Comparison of ENCODE assay signal across 13 cellular contexts in the genomic region with DNA sequence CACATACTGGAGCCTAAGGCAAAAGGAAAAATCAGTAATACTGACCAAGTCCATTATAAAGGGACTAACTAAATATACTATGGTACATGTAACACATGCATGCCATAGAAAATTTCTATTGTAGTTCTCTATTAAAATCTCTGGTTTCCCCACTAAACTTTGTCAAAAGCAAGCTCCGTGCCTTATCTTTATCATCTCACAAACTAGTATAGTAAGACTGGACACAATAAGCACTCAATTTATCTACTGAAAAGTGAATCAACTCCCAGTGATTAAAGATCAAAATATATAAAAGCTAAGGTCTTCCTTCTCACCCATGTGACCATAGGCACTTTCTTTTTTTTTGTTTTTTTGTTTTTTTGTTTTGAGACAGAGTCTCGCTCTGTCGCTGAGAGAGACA.
"Had no signal": no experiment of that assay in that cellular context is flagged by ENCODE, and none has a peak within 500 bp of the region (broad histone marks: within the 10 kb centered on the region; RNA-seq: fewer than 3 reads in every experiment).

No MANE protein-coding gene starts in this region.

- H3K27me3 ChIP-seq: ascending aorta, cardiac muscle cell, left lung, transverse colon had no signal

- H3K4me3 ChIP-seq: ascending aorta, cardiac muscle cell, left lung, transverse colon had no signal

- H3K27ac ChIP-seq: ascending aorta, cardiac muscle cell, left lung, transverse colon had no signal

- H3K9me3 ChIP-seq: ascending aorta, left lung, transverse colon had no signal

- DNase-seq: activated CD4-positive, alpha-beta T cell treated with anti-CD3 and anti-CD28 coated beads, Interleukin-2, amount 50 U/mL, for 4 hours; activated naive CD4-positive, alpha-beta T cell; activated naive CD8-positive, alpha-beta T cell treated with anti-CD3 and anti-CD28 coated beads, Interleukin-2, amount 50 U/mL, for 24 hours; activated T-cell treated with anti-CD3 and anti-CD28 coated beads for 4 hours; hippocampal formation; kidney; left lung; nucleus accumbens; right cardiac atrium; stimulated activated naive CD8-positive, alpha-beta T cell treated with anti-CD3 and anti-CD28 coated beads, Interleukin-15, Interleukin-2, amounts not matched to agents 100 U/mL and 50 U/mL, for 24 hours; transverse colon had no signal

- H3K36me3 ChIP-seq: ascending aorta, cardiac muscle cell, left lung, transverse colon had no signal

- H3K4me1 ChIP-seq: ascending aorta, left lung had no signal
